ENCODE assay signal across 29 cellular contexts in the genomic region with DNA sequence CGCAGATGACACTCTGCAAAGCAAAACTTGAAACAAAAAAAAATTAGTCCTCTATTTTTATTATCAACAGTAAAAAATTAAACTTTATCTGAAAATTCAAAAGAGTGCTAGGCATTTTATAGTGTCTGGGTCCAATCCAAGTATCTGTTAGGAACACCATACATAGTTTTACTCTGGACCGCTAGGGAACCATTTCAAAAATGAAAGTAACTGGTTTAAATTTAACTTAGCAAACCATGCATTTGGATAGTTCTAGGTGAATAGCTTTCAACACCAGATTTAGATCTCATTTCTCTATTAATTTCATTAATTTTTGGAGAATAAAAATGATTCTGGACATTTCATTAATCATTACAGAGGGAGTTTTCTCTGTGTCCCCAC. TPM values are rescaled to one million over a fixed set of nuclear protein-coding genes. Genes with fewer than 3 reads are reported as not detected.
A peak's percentile ranks its signal among the peaks of the same experiment; 100 is the strongest.
DNase-seq lines count a peak whose midpoint lies in the region; ATAC-seq and TF ChIP-seq lines count a peak whose summit lies in the region.
"Had no signal": no experiment of that assay in that cellular context is flagged by ENCODE, and none has a peak within 500 bp of the region (broad histone marks: within the 10 kb centered on the region; RNA-seq: fewer than 3 reads in every experiment).

No MANE protein-coding gene starts in this region.

- H3K27me3 ChIP-seq in ACC112 (ENCODE audit: insufficient read depth, low read length) (no peaks in the 10 kb centered on the region), adipocyte (replicated peaks; ENCODE audit: control insufficient read depth, insufficient read depth, low read length) (no peaks in the 10 kb centered on the region), muscle layer of duodenum (ENCODE audit: low read depth, low read length) (no peaks in the 10 kb centered on the region)
- H3K27me3 ChIP-seq: BE2C, esophagus squamous epithelium, left lung, spleen, tibial nerve had no signal

- H3K4me3 ChIP-seq in ACC112 (ENCODE audit: low read depth, low read length) (peak overlapping the region; percentile 62), adipocyte (ENCODE audit: low read length) (peak overlapping the region; percentile 20), fibroblast of pulmonary artery (replicated peaks; ENCODE audit: low read depth, low read length) (peak overlapping the region; percentile 17), muscle layer of duodenum (ENCODE audit: low read depth in 1 of 2, low read length in 2 of 2) (peak overlapping the region; percentile 31 to 49)
- H3K4me3 ChIP-seq: esophagus squamous epithelium, left lung, PC-9, spleen had no signal

- H3K36me3 ChIP-seq in ACC112 (ENCODE audit: insufficient read depth, low read length) = no peaks in the 10 kb centered on the region
- H3K36me3 ChIP-seq in adipocyte (ENCODE audit: control insufficient read depth, insufficient read depth, low read length, severe bottlenecking) = no peaks in the 10 kb centered on the region
- no peaks in the 10 kb centered on the region for H3K36me3 ChIP-seq in muscle layer of duodenum (ENCODE audit: control insufficient read depth in 1 of 2, insufficient read depth in 2 of 2, low read length in 2 of 2)
- H3K36me3 ChIP-seq: BE2C, esophagus squamous epithelium, left lung, spleen had no signal

- ATAC-seq in HG02588 (IDR thresholded peaks at IDR 0.05; ENCODE audit: unreplicated experiment) = no peak
- ATAC-seq: left lung had no signal

- H3K4me3 Mint-ChIP-seq in activated T-helper 2 cell treated with anti-CD3 and anti-CD28 coated beads, Interferon-gamma antibody, Interleukin-2, Interleukin-4, amounts not matched to agents 10 μg/mL and 5 μg/mL and 100 μg/mL, durations not matched to agents 14 hours and 24 hours and 36 hours (ENCODE audit: low read depth) = no peak overlapping the region
- H3K4me3 Mint-ChIP-seq: activated naive CD4-positive, alpha-beta T cell treated with anti-CD3 and anti-CD28 coated beads for 36 hours; activated T-cell treated with anti-CD3 and anti-CD28 coated beads, Interleukin-2, amount 50 U/mL, for 24 hours; central memory CD8-positive, alpha-beta T cell had no signal

- H3K27me3 Mint-ChIP-seq in activated T-helper 2 cell treated with anti-CD3 and anti-CD28 coated beads, Interferon-gamma antibody, Interleukin-2, Interleukin-4, amounts not matched to agents 10 μg/mL and 5 μg/mL and 100 μg/mL, durations not matched to agents 14 hours and 24 hours and 36 hours (ENCODE audit: low read depth) = no peaks in the 10 kb centered on the region
- H3K27me3 Mint-ChIP-seq: activated T-cell treated with anti-CD3 and anti-CD28 coated beads, Interleukin-2, amount 50 U/mL, for 24 hours had no signal

- no peak overlapping the region for H3K9ac ChIP-seq in adipocyte (ENCODE audit: low read length)

- H3K4me1 Mint-ChIP-seq in activated T-helper 2 cell treated with anti-CD3 and anti-CD28 coated beads, Interferon-gamma antibody, Interleukin-2, Interleukin-4, amounts not matched to agents 10 μg/mL and 5 μg/mL and 100 μg/mL, durations not matched to agents 14 hours and 24 hours and 36 hours (ENCODE audit: low read depth) = no peaks in the 10 kb centered on the region
- H3K4me1 Mint-ChIP-seq: central memory CD8-positive, alpha-beta T cell had no signal

- H3K4me1 ChIP-seq in ACC112 (ENCODE audit: control insufficient read depth, insufficient read depth, low read length, unreplicated experiment) = peaks cover 10% of the 10 kb centered on the region
- H3K4me1 ChIP-seq in adipocyte (ENCODE audit: control insufficient read depth, insufficient read depth, low read length) = peaks cover 7% of the 10 kb centered on the region
- no peaks in the 10 kb centered on the region for H3K4me1 ChIP-seq in muscle layer of duodenum (ENCODE audit: control insufficient read depth in 1 of 2, insufficient read depth in 2 of 2, low read length in 2 of 2)
- H3K4me1 ChIP-seq: BE2C, esophagus squamous epithelium, left lung, spleen had no signal

- peaks cover 7% of the 10 kb centered on the region for H3K9me3 Mint-ChIP-seq in activated T-helper 2 cell treated with anti-CD3 and anti-CD28 coated beads, Interferon-gamma antibody, Interleukin-2, Interleukin-4, amounts not matched to agents 10 μg/mL and 5 μg/mL and 100 μg/mL, durations not matched to agents 14 hours and 24 hours and 36 hours

- H3K27ac ChIP-seq in ACC112 (ENCODE audit: low read depth, low read length) (no peak overlapping the region), muscle layer of duodenum (ENCODE audit: low read length) (no peak overlapping the region)
- H3K27ac ChIP-seq: esophagus squamous epithelium, left lung, PC-9, spleen, tibial nerve had no signal

- H2AFZ ChIP-seq in ACC112 (ENCODE audit: low read length, unreplicated experiment) = peak overlapping the region; percentile 78
- H2AFZ ChIP-seq: PC-9 had no signal

- H3K9me3 ChIP-seq in adipocyte (ENCODE audit: control insufficient read depth, low read length) (peaks cover 3% of the 10 kb centered on the region), muscle layer of duodenum (ENCODE audit: control insufficient read depth in 1 of 2, low read length in 2 of 2) (peaks cover 0 to 6% of the 10 kb centered on the region in 2 donors)
- H3K9me3 ChIP-seq: BE2C, esophagus squamous epithelium had no signal

- TF ChIP-seq CTCF in fibroblast of pulmonary artery (IDR thresholded peaks at IDR 0.05; ENCODE audit: low read length, missing control alignments) = no peak

- DNase-seq in adipocyte (ENCODE audit: low read depth) (no peak), fibroblast of pulmonary artery (ENCODE audit: low read depth) (peak; percentile 6), COLO668 (lab: John Stamatoyannopoulos, UW; ENCODE audit: unreplicated experiment) (no peak), C1 segment of cervical spinal cord (lab: John Stamatoyannopoulos, UW) (no peak)
- no peak for DNase-seq in activated T-helper 2 cell treated with anti-CD3 and anti-CD28 coated beads, Interferon-gamma antibody, Interleukin-2, Interleukin-4, amounts not matched to agents 10 μg/mL and 5 μg/mL and 100 μg/mL, durations not matched to agents 14 hours and 24 hours and 36 hours (ENCODE audit: low spot score)
- DNase-seq: activated CD4-positive, alpha-beta T cell treated with anti-CD3 and anti-CD28 coated beads for 1 hour; activated naive CD4-positive, alpha-beta T cell treated with anti-CD3 and anti-CD28 coated beads for 36 hours; activated T-cell treated with anti-CD3 and anti-CD28 coated beads, Interleukin-2, amount 50 U/mL, for 24 hours; amygdala; BE2C; DND-41; effector CD8-positive, alpha-beta T cell; esophagus squamous epithelium; Kasumi-1; left lung; midbrain; NCI-H1092; NCI-H2029; NCI-H345; PC-9; spleen; stimulated activated CD4-positive, alpha-beta T cell treated with anti-CD3 and anti-CD28 coated beads, Interleukin-4, amount 100 ng/mL, for 1 hour; stimulated activated naive CD4-positive, alpha-beta T cell had no signal

- intact Hi-C loops in activated T-helper 2 cell treated with anti-CD3 and anti-CD28 coated beads, Interferon-gamma antibody, Interleukin-2, Interleukin-4, amounts not matched to agents 10 μg/mL and 5 μg/mL and 100 μg/mL, durations not matched to agents 14 hours and 24 hours and 36 hours (cut with micrococcal nuclease) = no loop called here

- H3K36me3 Mint-ChIP-seq in activated T-helper 2 cell treated with anti-CD3 and anti-CD28 coated beads, Interferon-gamma antibody, Interleukin-2, Interleukin-4, amounts not matched to agents 10 μg/mL and 5 μg/mL and 100 μg/mL, durations not matched to agents 14 hours and 24 hours and 36 hours (ENCODE audit: low read depth) = no peaks in the 10 kb centered on the region

- H3K27ac Mint-ChIP-seq in activated T-helper 2 cell treated with anti-CD3 and anti-CD28 coated beads, Interferon-gamma antibody, Interleukin-2, Interleukin-4, amounts not matched to agents 10 μg/mL and 5 μg/mL and 100 μg/mL, durations not matched to agents 14 hours and 24 hours and 36 hours = no peak overlapping the region
- H3K27ac Mint-ChIP-seq: activated naive CD4-positive, alpha-beta T cell treated with anti-CD3 and anti-CD28 coated beads for 36 hours; activated T-cell treated with anti-CD3 and anti-CD28 coated beads, Interleukin-2, amount 50 U/mL, for 24 hours had no signal

- no peaks in the 10 kb centered on the region for H3K79me2 ChIP-seq in ACC112 (ENCODE audit: control insufficient read depth, insufficient read depth, low read length, unreplicated experiment)

RNA-seq across cellular contexts. Expression of a gene that starts 1.2 kb away (rescaled TPM):
- not detected in 2 replicates for total RNA-seq in activated T-helper 2 cell treated with anti-CD3 and anti-CD28 coated beads, Interferon-gamma antibody, Interleukin-2, Interleukin-4, amounts not matched to agents 10 μg/mL and 5 μg/mL and 100 μg/mL, durations not matched to agents 14 hours and 24 hours and 36 hours
- total RNA-seq: activated naive CD4-positive, alpha-beta T cell treated with anti-CD3 and anti-CD28 coated beads for 36 hours; PC-9; pulmonary artery endothelial cell had no signal

RNA-seq across cellular contexts. Expression of a gene that starts 37.1 kb away (rescaled TPM):
- 8.5 and 8.9 TPM in 2 replicates for total RNA-seq in activated T-helper 2 cell treated with anti-CD3 and anti-CD28 coated beads, Interferon-gamma antibody, Interleukin-2, Interleukin-4, amounts not matched to agents 10 μg/mL and 5 μg/mL and 100 μg/mL, durations not matched to agents 14 hours and 24 hours and 36 hours

RNA-seq across cellular contexts. Expression of a gene that starts 37.5 kb away (rescaled TPM):
- total RNA-seq in activated T-helper 2 cell treated with anti-CD3 and anti-CD28 coated beads, Interferon-gamma antibody, Interleukin-2, Interleukin-4, amounts not matched to agents 10 μg/mL and 5 μg/mL and 100 μg/mL, durations not matched to agents 14 hours and 24 hours and 36 hours = not detected in 2 replicates
- total RNA-seq: activated naive CD4-positive, alpha-beta T cell treated with anti-CD3 and anti-CD28 coated beads for 36 hours; esophagus squamous epithelium; PC-9; pulmonary artery endothelial cell had no signal
